ENCODE assay signal across 13 cellular contexts in the genomic region with DNA sequence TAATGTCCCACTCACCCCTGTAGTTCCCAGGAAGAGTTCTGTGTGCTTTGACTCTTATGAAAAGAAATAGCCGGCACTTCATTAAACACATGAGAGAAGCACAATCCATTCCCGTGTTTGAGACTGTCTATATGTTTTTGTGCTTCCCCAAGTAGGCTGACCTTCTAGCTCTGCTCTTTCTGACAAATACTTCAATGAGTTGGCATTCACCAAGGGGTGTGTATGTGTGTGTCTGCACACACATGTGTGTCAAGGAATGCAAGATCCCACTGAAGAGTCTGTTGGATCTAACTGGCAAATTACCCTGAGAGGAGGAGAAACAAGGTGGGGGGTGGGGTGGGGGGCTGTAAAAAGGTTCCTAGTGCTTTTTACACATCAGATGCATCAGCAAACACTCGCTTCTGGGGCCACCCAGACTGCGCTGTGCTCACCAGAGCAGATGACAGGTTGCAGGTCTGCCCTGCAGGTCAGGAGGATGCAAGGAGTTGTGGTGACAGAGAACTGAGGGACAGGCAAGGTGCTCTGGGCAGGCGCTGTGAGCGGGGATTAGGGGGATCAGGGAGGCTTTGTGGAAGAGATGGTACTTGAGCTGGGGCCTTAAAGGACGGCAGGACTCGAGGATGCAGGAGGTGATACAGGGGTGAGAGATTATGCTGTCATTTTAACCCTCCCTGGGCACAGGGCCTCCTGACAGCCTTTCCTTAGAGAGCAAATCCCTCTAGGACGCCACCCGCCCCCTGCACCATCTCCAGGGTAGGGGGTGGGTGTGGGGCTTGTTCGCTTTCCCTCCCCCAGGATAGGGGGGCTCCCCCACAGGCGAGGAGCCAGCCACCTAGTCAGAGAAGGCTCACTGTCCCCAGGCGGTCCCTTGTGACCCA.
DNase-seq lines count a peak whose midpoint lies in the region; ATAC-seq, FAIRE-seq and TF ChIP-seq lines count a peak whose summit lies in the region.
"Had no signal": no experiment of that assay in that cellular context is flagged by ENCODE, and none has a peak within 500 bp of the region (broad histone marks: within the 10 kb centered on the region; RNA-seq: fewer than 3 reads in every experiment).

No MANE protein-coding gene starts in this region.

- no peaks in the 10 kb centered on the region for H3K9me3 Mint-ChIP-seq in CD4-positive, CD25-positive, alpha-beta regulatory T cell
- H3K9me3 Mint-ChIP-seq in HFFc6 (no peaks in the 10 kb centered on the region), astrocyte (ENCODE audit: unreplicated experiment) (no peaks in the 10 kb centered on the region), neural crest cell (no peaks in the 10 kb centered on the region)

- no peak overlapping the region for H3K9ac ChIP-seq in astrocyte (ENCODE audit: low read length)

- no peak overlapping the region for H3K27ac ChIP-seq in CD4-positive, CD25-positive, alpha-beta regulatory T cell (ENCODE audit: insufficient read depth, low read length, poor library complexity, severe bottlenecking)
- no peak overlapping the region for H3K27ac ChIP-seq in astrocyte (ENCODE audit: low read depth, low read length)
- H3K27ac ChIP-seq: C4-2B, PC-9 had no signal

- peak overlapping the region in 2 of 4 donors; percentile 52 to 68 for H3K4me3 Mint-ChIP-seq in CD4-positive, CD25-positive, alpha-beta regulatory T cell
- H3K4me3 Mint-ChIP-seq in HFFc6 (no peak overlapping the region), astrocyte (ENCODE audit: unreplicated experiment) (no peak overlapping the region), neural crest cell (no peak overlapping the region)

- no peak for FAIRE-seq in astrocyte (lab: Jason Lieb, UNC)

- H3K4me2 ChIP-seq in astrocyte (ENCODE audit: low read length), result no peak overlapping the region
- H3K4me2 ChIP-seq: PC-9 had no signal

- no peak for TF ChIP-seq CTCF in HFFc6 (IDR thresholded peaks at IDR 0.05)
- no peak for TF ChIP-seq CTCF in astrocyte (IDR thresholded peaks at IDR 0.05; ENCODE audit: insufficient read depth, low read depth, low read length)
- no peak for TF ChIP-seq CTCF in neural crest cell (conservative IDR thresholded peaks at IDR 0.05)

- no peaks in the 10 kb centered on the region for H3K27me3 ChIP-seq in CD4-positive, CD25-positive, alpha-beta regulatory T cell (ENCODE audit: control insufficient read depth, insufficient read depth, low read length)
- no peaks in the 10 kb centered on the region for H3K27me3 ChIP-seq in astrocyte (ENCODE audit: insufficient read depth, low read length)

- peaks cover 20 to 89% (median 39%) of the 10 kb centered on the region in 4 donors for H3K4me1 Mint-ChIP-seq in CD4-positive, CD25-positive, alpha-beta regulatory T cell
- H3K4me1 Mint-ChIP-seq in HFFc6 (ENCODE audit: low read depth) (peaks cover 50% of the 10 kb centered on the region), astrocyte (ENCODE audit: low read depth, unreplicated experiment) (peaks cover 71% of the 10 kb centered on the region), neural crest cell (peaks cover 72% of the 10 kb centered on the region)

- no peak for DNase-seq in CD4-positive, CD25-positive, alpha-beta regulatory T cell
- DNase-seq in HFFc6 (no peak), astrocyte (ENCODE audit: low read depth) (no peak), neural crest cell (ENCODE audit: low read depth, low spot score) (no peak)
- DNase-seq: HCEC 1CT, KG1, PC-9 had no signal

- peaks cover 79% of the 10 kb centered on the region for H4K20me1 ChIP-seq in astrocyte (ENCODE audit: insufficient read depth, low read length)

- H3K36me3 Mint-ChIP-seq in CD4-positive, CD25-positive, alpha-beta regulatory T cell, result peaks cover 8% of the 10 kb centered on the region
- H3K36me3 Mint-ChIP-seq in HFFc6 (ENCODE audit: low read depth) (no peaks in the 10 kb centered on the region), astrocyte (ENCODE audit: low read depth, unreplicated experiment) (peaks cover 5% of the 10 kb centered on the region), neural crest cell (ENCODE audit: low read depth) (no peaks in the 10 kb centered on the region)

- no peak overlapping the region for H3K4me3 ChIP-seq in CD4-positive, CD25-positive, alpha-beta regulatory T cell (ENCODE audit: low read depth, low read length)
- no peak overlapping the region for H3K4me3 ChIP-seq in astrocyte (ENCODE audit: insufficient read depth, low read depth, low read length)
- H3K4me3 ChIP-seq: lung, PC-9 had no signal

- H3K27ac Mint-ChIP-seq in CD4-positive, CD25-positive, alpha-beta regulatory T cell, result peak overlapping the region; percentile 52 to 65 (median 64)
- H3K27ac Mint-ChIP-seq in HFFc6, result peak overlapping the region; percentile 42
- peak overlapping the region; percentile 71 for H3K27ac Mint-ChIP-seq in astrocyte (ENCODE audit: unreplicated experiment)
- peak overlapping the region; percentile 75 for H3K27ac Mint-ChIP-seq in neural crest cell (ENCODE audit: unreplicated experiment)

- H2AFZ ChIP-seq in astrocyte (ENCODE audit: low read depth, low read length), result no peak overlapping the region
- H2AFZ ChIP-seq: PC-9 had no signal

- peaks cover 38% of the 10 kb centered on the region for H3K79me2 ChIP-seq in astrocyte (ENCODE audit: insufficient read depth, low read length)

- H3K27me3 Mint-ChIP-seq in CD4-positive, CD25-positive, alpha-beta regulatory T cell, result no peaks in the 10 kb centered on the region
- no peaks in the 10 kb centered on the region; the same call in 1 of the 2 replicates for H3K27me3 Mint-ChIP-seq in HFFc6 (ENCODE audit: insufficient read depth)
- no peaks in the 10 kb centered on the region for H3K27me3 Mint-ChIP-seq in astrocyte (ENCODE audit: low read depth, unreplicated experiment)
- H3K27me3 Mint-ChIP-seq in neural crest cell (ENCODE audit: low read depth), result no peaks in the 10 kb centered on the region

- H3K9me3 ChIP-seq in CD4-positive, CD25-positive, alpha-beta regulatory T cell (ENCODE audit: control insufficient read depth in 2 of 2, low read length in 2 of 2), result no peaks in the 10 kb centered on the region
- H3K9me3 ChIP-seq in astrocyte (ENCODE audit: insufficient read depth, low read depth, low read length), result no peaks in the 10 kb centered on the region

- no peak for ATAC-seq in CD4-positive, CD25-positive, alpha-beta regulatory T cell (ENCODE audit: low read depth in 2 of 2)
- ATAC-seq in HG03175 (IDR thresholded peaks at IDR 0.05; ENCODE audit: unreplicated experiment) (no peak), GM21360 (IDR thresholded peaks at IDR 0.05; ENCODE audit: unreplicated experiment) (no peak), GM19463 (IDR thresholded peaks at IDR 0.05; ENCODE audit: unreplicated experiment) (no peak), GM19455 (IDR thresholded peaks at IDR 0.05; ENCODE audit: unreplicated experiment) (no peak)

- peaks cover 40% of the 10 kb centered on the region for H3K4me1 ChIP-seq in CD4-positive, CD25-positive, alpha-beta regulatory T cell (ENCODE audit: control insufficient read depth, insufficient read depth, low read length, poor library complexity, severe bottlenecking)
- peaks cover 18% of the 10 kb centered on the region for H3K4me1 ChIP-seq in astrocyte (ENCODE audit: insufficient read depth, low read length)

- no peaks in the 10 kb centered on the region for H3K36me3 ChIP-seq in CD4-positive, CD25-positive, alpha-beta regulatory T cell (ENCODE audit: control insufficient read depth, insufficient read depth, low read length)
- H3K36me3 ChIP-seq in astrocyte (ENCODE audit: insufficient read depth, low read length), result no peaks in the 10 kb centered on the region
